8 cellular contexts compared by ENCODE assay signal in the genomic region with DNA sequence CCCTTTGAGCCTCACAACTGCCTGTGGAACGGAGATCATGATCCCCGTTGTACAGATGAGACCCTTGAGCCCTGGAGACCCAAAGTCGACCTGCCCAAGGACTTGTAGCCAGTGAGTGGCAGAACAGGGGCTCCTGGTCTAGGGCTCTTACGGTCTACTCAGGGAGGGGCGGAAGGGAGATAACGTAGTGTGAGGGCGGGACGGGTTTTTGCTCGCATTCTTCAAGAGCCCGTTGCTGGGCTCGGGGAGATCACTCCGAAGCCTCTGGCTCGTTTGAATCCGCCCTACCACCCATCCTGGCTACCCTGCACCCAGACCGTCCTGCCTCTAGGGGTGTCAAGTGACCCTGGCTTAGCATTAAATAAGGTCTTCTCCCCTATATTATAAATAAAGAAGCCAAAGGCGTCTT. TPM values are rescaled to one million over a fixed set of nuclear protein-coding genes. Genes with fewer than 3 reads are reported as not detected.
DNase-seq lines count a peak whose midpoint lies in the region; ATAC-seq and TF ChIP-seq lines count a peak whose summit lies in the region.

No MANE protein-coding gene starts in this region.

- peaks cover 42% of the 10 kb centered on the region for H4K20me1 ChIP-seq in Karpas-422 (ENCODE audit: insufficient read depth, low read depth, low read length)

- H3K9me3 Mint-ChIP-seq in memory B cell, result no peaks in the 10 kb centered on the region
- H3K9me3 Mint-ChIP-seq in stimulated activated effector memory CD8-positive, alpha-beta T cell treated with anti-CD3 and anti-CD28 coated beads, Interleukin-12 subunit alpha, Interleukin-12 subunit beta, amount 100 ng/mL, for 72 hours, result no peaks in the 10 kb centered on the region

- H3K36me3 ChIP-seq in Karpas-422 (ENCODE audit: insufficient read depth, low read length), result 0 out of 2 replicates have a peak, but pooled peaks cover 3% of the 10 kb centered on the region

- H3K27me3 ChIP-seq in Karpas-422 (ENCODE audit: low read length), result no peaks in the 10 kb centered on the region

- H3K9ac ChIP-seq in Karpas-422 (ENCODE audit: low read length), result peak overlapping the region; percentile 90

- no peaks in the 10 kb centered on the region for H3K9me3 ChIP-seq in Karpas-422 (ENCODE audit: low read length)

- peak overlapping the region; percentile 91 for H3K4me2 ChIP-seq in Karpas-422 (ENCODE audit: low read depth, low read length, poor library complexity, severe bottlenecking)

- H3K36me3 Mint-ChIP-seq in memory B cell, result no peaks in the 10 kb centered on the region
- peaks cover 6% of the 10 kb centered on the region for H3K36me3 Mint-ChIP-seq in stimulated activated effector memory CD8-positive, alpha-beta T cell treated with anti-CD3 and anti-CD28 coated beads, Interleukin-12 subunit alpha, Interleukin-12 subunit beta, amount 100 ng/mL, for 72 hours

- H2AFZ ChIP-seq in Karpas-422 (ENCODE audit: low read length), result peak overlapping the region; percentile 93

- H3K9me2 ChIP-seq in Karpas-422 (replicated peaks; ENCODE audit: insufficient read depth, low read length), result no peaks in the 10 kb centered on the region

- H3K27me3 Mint-ChIP-seq in memory B cell, result no peaks in the 10 kb centered on the region

- TF ChIP-seq CTCF in WI38 (IDR thresholded peaks at IDR 0.05; ENCODE audit: low read depth, low read length), result no peak

- peaks cover 38% of the 10 kb centered on the region for H3K4me1 ChIP-seq in Karpas-422 (ENCODE audit: low read length)

- peaks cover 49% of the 10 kb centered on the region for H3K4me1 Mint-ChIP-seq in memory B cell
- H3K4me1 Mint-ChIP-seq in stimulated activated effector memory CD8-positive, alpha-beta T cell treated with anti-CD3 and anti-CD28 coated beads, Interleukin-12 subunit alpha, Interleukin-12 subunit beta, amount 100 ng/mL, for 72 hours, result peaks cover 55% of the 10 kb centered on the region

- DNase-seq in DMS79 treated with DMSO at 0.1 percent for 48 hours (lab: John Stamatoyannopoulos, UW) (peak; percentile 11), Karpas-422 (peak; percentile 82), memory B cell (ENCODE audit: low spot score in 2 of 2) (peak in 1 of 2 donors; percentile 38)
- peak; percentile 29 for DNase-seq in effector CD8-positive, alpha-beta T cell (lab: John Stamatoyannopoulos, UW)
- no peak for DNase-seq in stimulated activated effector memory CD8-positive, alpha-beta T cell treated with anti-CD3 and anti-CD28 coated beads, Interleukin-12 subunit alpha, Interleukin-12 subunit beta, amount 100 ng/mL, for 72 hours (ENCODE audit: low spot score in 2 of 2)

- H3K79me2 ChIP-seq in Karpas-422 (ENCODE audit: low read length), result peaks cover 17% of the 10 kb centered on the region

- H3K27ac Mint-ChIP-seq in memory B cell, result peak overlapping the region; percentile 99
- H3K27ac Mint-ChIP-seq in stimulated activated effector memory CD8-positive, alpha-beta T cell treated with anti-CD3 and anti-CD28 coated beads, Interleukin-12 subunit alpha, Interleukin-12 subunit beta, amount 100 ng/mL, for 72 hours, result peak overlapping the region; percentile 94

- H3K4me3 ChIP-seq in Karpas-422 (ENCODE audit: low read length), result peak overlapping the region; percentile 97
- peak overlapping the region; percentile 93 for H3K4me3 ChIP-seq in WI38 (ENCODE audit: low read depth, low read length)

- ATAC-seq in GM21619 (IDR thresholded peaks at IDR 0.05; ENCODE audit: unreplicated experiment) (peak; percentile 6), memory B cell (ENCODE audit: low read depth) (peak; percentile 4), GM19324 (IDR thresholded peaks at IDR 0.05; ENCODE audit: low FRiP score, unreplicated experiment) (no peak)
- peak; percentile 45 for ATAC-seq in stimulated activated effector memory CD8-positive, alpha-beta T cell treated with anti-CD3 and anti-CD28 coated beads, Interleukin-12 subunit alpha, Interleukin-12 subunit beta, amount 100 ng/mL, for 72 hours

- H3K4me3 Mint-ChIP-seq in memory B cell, result peak overlapping the region; percentile 80
- peak overlapping the region; percentile 78 for H3K4me3 Mint-ChIP-seq in stimulated activated effector memory CD8-positive, alpha-beta T cell treated with anti-CD3 and anti-CD28 coated beads, Interleukin-12 subunit alpha, Interleukin-12 subunit beta, amount 100 ng/mL, for 72 hours

- H3K27ac ChIP-seq in Karpas-422 (ENCODE audit: low read length), result no peak overlapping the region

RNA-seq across cellular contexts. Expression of a gene that starts 0.6 kb away (rescaled TPM):
- total RNA-seq in Karpas-422 (2014; rRNA removed; shearing (Covaris generic); ENCODE audit: low replicate concordance), result 12.5 and 16.1 TPM in 2 replicates

RNA-seq across cellular contexts. Expression of a gene that starts 37.5 kb away (rescaled TPM):
- total RNA-seq in Karpas-422 (2014; rRNA removed; shearing (Covaris generic); ENCODE audit: low replicate concordance), result 0.83 TPM in 1 of 2 replicates, not detected in the other

RNA-seq across cellular contexts. Expression of a gene that starts 43.0 kb away (rescaled TPM):
- total RNA-seq in Karpas-422 (2014; rRNA removed; shearing (Covaris generic); ENCODE audit: low replicate concordance), result 4.5 and 4.8 TPM in 2 replicates

RNA-seq across cellular contexts. Expression of a gene that starts 59.2 kb away (rescaled TPM):
- total RNA-seq in Karpas-422 (2014; rRNA removed; shearing (Covaris generic); ENCODE audit: low replicate concordance), result 2.3 and 3.9 TPM in 2 replicates

Comparison
In these comparisons a context has a peak if more than half of its experiments do, and no peak if none do; other contexts are left out.
1. DNase-seq: peak in DMS79 treated with DMSO at 0.1 percent for 48 hours (single experiment), Karpas-422 (single experiment) and effector CD8-positive, alpha-beta T cell (single experiment); none in stimulated activated effector memory CD8-positive, alpha-beta T cell treated with anti-CD3 and anti-CD28 coated beads, Interleukin-12 subunit alpha, Interleukin-12 subunit beta, amount 100 ng/mL, for 72 hours (0 of 2).